ENCODE assay signal across 12 cellular contexts in genomic region chr19:12784394-12784870, GRCh38. TPM values are rescaled to one million over a fixed set of nuclear protein-coding genes. Genes with fewer than 3 reads are reported as not detected.
DNase-seq lines count a peak whose midpoint lies in the region; ATAC-seq, FAIRE-seq and TF ChIP-seq lines count a peak whose summit lies in the region.
"Had no signal": no experiment of that assay in that cellular context is flagged by ENCODE, and none has a peak within 500 bp of the region (broad histone marks: within the 10 kb centered on the region; RNA-seq: fewer than 3 reads in every experiment).

No MANE protein-coding gene starts in this region.

- ATAC-seq in GM21381 (IDR thresholded peaks at IDR 0.05; ENCODE audit: unreplicated experiment) = no peak
- ATAC-seq in HG03196 (IDR thresholded peaks at IDR 0.05; ENCODE audit: unreplicated experiment) = no peak
- no peak for ATAC-seq in GM21423 (IDR thresholded peaks at IDR 0.05; ENCODE audit: unreplicated experiment)

- H3K27me3 ChIP-seq in astrocyte (ENCODE audit: insufficient read depth, low read length) = no peaks in the 10 kb centered on the region
- no peaks in the 10 kb centered on the region for H3K27me3 ChIP-seq in mesenchymal stem cell (ENCODE audit: control insufficient read depth in 1 of 2, insufficient read depth in 1 of 2, low read length in 2 of 2)

- H3K4ac ChIP-seq in mesenchymal stem cell (ENCODE audit: low read depth in 1 of 2, low read length in 2 of 2) = peak overlapping the region; percentile 25 to 33

- no peak overlapping the region for H2BK120ac ChIP-seq in mesenchymal stem cell (ENCODE audit: low read depth, low read length)

- H4K91ac ChIP-seq in mesenchymal stem cell (ENCODE audit: low read length) = peak overlapping the region; percentile 89

- peak overlapping the region; percentile 95 to 96 for H2BK12ac ChIP-seq in mesenchymal stem cell (ENCODE audit: low read length in 2 of 2)

- H3K4me2 ChIP-seq in astrocyte (ENCODE audit: low read length) (peak overlapping the region; percentile 2), mesenchymal stem cell (ENCODE audit: low read length, poor library complexity, severe bottlenecking) (no peak overlapping the region)

- peak overlapping the region; percentile 46 to 64 for H3K18ac ChIP-seq in mesenchymal stem cell (ENCODE audit: low read depth in 1 of 2, low read length in 2 of 2)

- TF ChIP-seq CTCF in astrocyte (IDR thresholded peaks at IDR 0.05; ENCODE audit: insufficient read depth, low read depth, low read length) = no peak

- no peak overlapping the region for H3K23ac ChIP-seq in mesenchymal stem cell (ENCODE audit: low read length in 2 of 2)

- no peaks in the 10 kb centered on the region for H4K20me1 ChIP-seq in astrocyte (ENCODE audit: insufficient read depth, low read length)

- no peaks in the 10 kb centered on the region for H3K27me3 Mint-ChIP-seq in astrocyte (ENCODE audit: low read depth, unreplicated experiment)
- H3K27me3 Mint-ChIP-seq: stimulated activated naive CD8-positive, alpha-beta T cell treated with anti-CD3 and anti-CD28 coated beads, Interleukin-15, Interleukin-2, amounts not matched to agents 100 ng/mL and 50 ng/mL, for 24 hours had no signal

- peak overlapping the region; percentile 55 for H4K8ac ChIP-seq in mesenchymal stem cell (ENCODE audit: low read length)

- peak overlapping the region; percentile 28 for H2AK5ac ChIP-seq in mesenchymal stem cell (ENCODE audit: low read length, severe bottlenecking)

- no peaks in the 10 kb centered on the region for H3K9me3 ChIP-seq in astrocyte (ENCODE audit: insufficient read depth, low read depth, low read length)
- H3K9me3 ChIP-seq in mesenchymal stem cell (ENCODE audit: control insufficient read depth, low read length) = no peaks in the 10 kb centered on the region

- H3K27ac ChIP-seq in astrocyte (ENCODE audit: low read depth, low read length) (peak overlapping the region; percentile 81), mesenchymal stem cell (ENCODE audit: low read length, poor library complexity, severe bottlenecking) (peak overlapping the region; percentile 6)

- H3K36me3 ChIP-seq in astrocyte (ENCODE audit: insufficient read depth, low read length) (no peaks in the 10 kb centered on the region), mesenchymal stem cell (ENCODE audit: control insufficient read depth in 1 of 2, insufficient read depth in 2 of 2, low read depth in 1 of 2, low read length in 2 of 2) (no peaks in the 10 kb centered on the region)

- peak overlapping the region; percentile 52 for H3K9ac ChIP-seq in astrocyte (ENCODE audit: low read length)
- peak overlapping the region; percentile 0 for H3K9ac ChIP-seq in mesenchymal stem cell (ENCODE audit: low read length)

- H3K79me2 ChIP-seq in astrocyte (ENCODE audit: insufficient read depth, low read length) = no peaks in the 10 kb centered on the region

- H3K27ac Mint-ChIP-seq in astrocyte (ENCODE audit: unreplicated experiment) = no peak overlapping the region

- no peak overlapping the region for H3K14ac ChIP-seq in mesenchymal stem cell (ENCODE audit: low read length in 2 of 2)

- no peak for FAIRE-seq in astrocyte (lab: Jason Lieb, UNC)
- FAIRE-seq: G401.6 had no signal

- no peaks in the 10 kb centered on the region for H3K36me3 Mint-ChIP-seq in astrocyte (ENCODE audit: low read depth, unreplicated experiment)

- peak in 5 of 6 experiments; percentile 17 to 69 (median 36) for DNase-seq in stimulated activated naive CD4-positive, alpha-beta T cell (lab: John Stamatoyannopoulos, UW)
- DNase-seq in stimulated activated naive CD4-positive, alpha-beta T cell treated with Interleukin-2 at 50 U/mL for 16 hours (lab: John Stamatoyannopoulos, UW) = no peak
- DNase-seq in astrocyte (ENCODE audit: low read depth) = no peak
- peak; percentile 82 for DNase-seq in mesenchymal stem cell
- DNase-seq in HK-2 (ENCODE audit: unreplicated experiment) = no peak
- DNase-seq: NCI-H1105 treated with DMSO at 0.1 percent for 48 hours had no signal

- no peak overlapping the region for H2AFZ ChIP-seq in astrocyte (ENCODE audit: low read depth, low read length)
- H2AFZ ChIP-seq in mesenchymal stem cell (ENCODE audit: low read depth, low read length) = no peak overlapping the region

- H3K9me3 Mint-ChIP-seq in astrocyte (ENCODE audit: unreplicated experiment) = no peaks in the 10 kb centered on the region
- H3K9me3 Mint-ChIP-seq: neural crest cell; stimulated activated naive CD8-positive, alpha-beta T cell treated with anti-CD3 and anti-CD28 coated beads, Interleukin-15, Interleukin-2, amounts not matched to agents 100 ng/mL and 50 ng/mL, for 24 hours had no signal

- H2BK5ac ChIP-seq in mesenchymal stem cell (ENCODE audit: low read depth, low read length, poor library complexity, severe bottlenecking) = no peak overlapping the region

- H3K4me3 ChIP-seq in astrocyte (ENCODE audit: insufficient read depth, low read depth, low read length) (no peak overlapping the region), mesenchymal stem cell (ENCODE audit: insufficient read depth in 1 of 2, low read depth in 1 of 2, low read length in 2 of 2) (no peak overlapping the region)

- 55% methylated on average over 7 of the region's 10 CpGs for WGBS in mesenchymal stem cell

- H3K4me1 Mint-ChIP-seq in astrocyte (ENCODE audit: low read depth, unreplicated experiment) = peaks cover 21% of the 10 kb centered on the region

- H3K4me1 ChIP-seq in astrocyte (ENCODE audit: insufficient read depth, low read length) (peaks cover 57% of the 10 kb centered on the region), mesenchymal stem cell (ENCODE audit: control insufficient read depth, insufficient read depth, low read depth, low read length) (peaks cover 49% of the 10 kb centered on the region)

- H2BK15ac ChIP-seq in mesenchymal stem cell (ENCODE audit: low read depth, poor library complexity, severe bottlenecking) = no peak overlapping the region

- H3K79me1 ChIP-seq in mesenchymal stem cell (replicated peaks; ENCODE audit: low read length, poor library complexity, severe bottlenecking) = peaks cover 1% of the 10 kb centered on the region

- no peak overlapping the region for H3K4me3 Mint-ChIP-seq in astrocyte (ENCODE audit: unreplicated experiment)
- H3K4me3 Mint-ChIP-seq: neural crest cell; stimulated activated naive CD8-positive, alpha-beta T cell treated with anti-CD3 and anti-CD28 coated beads, Interleukin-15, Interleukin-2, amounts not matched to agents 100 ng/mL and 50 ng/mL, for 24 hours had no signal

RNA-seq across cellular contexts. Expression of gene JUNB, which starts 6.9 kb away (rescaled TPM):
- 101 and 126 TPM in 2 replicates for total RNA-seq in astrocyte
- 273 TPM for polyA plus RNA-seq in mesenchymal stem cell (2013, experiment 1 of 2)
- polyA plus RNA-seq in mesenchymal stem cell (2013, experiment 2 of 2) = 264 TPM

RNA-seq across cellular contexts. Expression of gene HOOK2, which starts 9.1 kb away (rescaled TPM):
- total RNA-seq in astrocyte = 21.7 and 25.9 TPM in 2 replicates
- 10.8 TPM for polyA plus RNA-seq in mesenchymal stem cell (2013, experiment 1 of 2)
- 10.4 TPM for polyA plus RNA-seq in mesenchymal stem cell (2013, experiment 2 of 2)

RNA-seq across cellular contexts. Expression of gene PRDX2, which starts 17.2 kb away (rescaled TPM):
- 145 and 166 TPM in 2 replicates for total RNA-seq in astrocyte
- 139 TPM for polyA plus RNA-seq in mesenchymal stem cell (2013, experiment 1 of 2)
- 142 TPM for polyA plus RNA-seq in mesenchymal stem cell (2013, experiment 2 of 2)

RNA-seq across cellular contexts. Expression of gene THSD8, which starts 17.4 kb away (rescaled TPM):
- 3.6 and 4.5 TPM in 2 replicates for total RNA-seq in astrocyte
- polyA plus RNA-seq in mesenchymal stem cell (2013, experiment 1 of 2) = 4.3 TPM
- polyA plus RNA-seq in mesenchymal stem cell (2013, experiment 2 of 2) = 4.1 TPM

RNA-seq across cellular contexts. Expression of gene RNASEH2A, which starts 22.0 kb away (rescaled TPM):
- 5.4 and 10.5 TPM in 2 replicates for total RNA-seq in astrocyte
- 2.8 TPM for polyA plus RNA-seq in mesenchymal stem cell (2013, experiment 1 of 2)
- 2.9 TPM for polyA plus RNA-seq in mesenchymal stem cell (2013, experiment 2 of 2)

Comparison
In these comparisons a context has a peak if more than half of its experiments do, and no peak if none do; other contexts are left out.
1. DNase-seq: peak in stimulated activated naive CD4-positive, alpha-beta T cell (5 of 6) and mesenchymal stem cell (single experiment); none in stimulated activated naive CD4-positive, alpha-beta T cell treated with Interleukin-2 at 50 U/mL for 16 hours (single experiment), astrocyte (single experiment) and HK-2 (single experiment).